ENCODE assay signal across 8 cellular contexts in genomic region chr9:96420468-96421219, GRCh38. TPM values are rescaled to one million over a fixed set of nuclear protein-coding genes. Genes with fewer than 3 reads are reported as not detected.
DNase-seq lines count a peak whose midpoint lies in the region; ATAC-seq and TF ChIP-seq lines count a peak whose summit lies in the region.

No MANE protein-coding gene starts in this region.

- H3K4me3 ChIP-seq in psoas muscle = no peak overlapping the region

- no peaks in the 10 kb centered on the region for H3K36me3 ChIP-seq in psoas muscle (ENCODE audit: insufficient read depth in 1 of 2, low read depth in 1 of 2)

- peak overlapping the region; percentile 95 for H3K27ac ChIP-seq in psoas muscle

- intact Hi-C loops in Right ventricle myocardium inferior (cut with DNase I) = no loop called here
- intact Hi-C loops in cardiac septum (cut with DNase I) = no loop called here
- intact Hi-C loops in head of caudate nucleus (cut with DNase I) = no loop called here
- intact Hi-C loops in psoas muscle (cut with DNase I) = no loop called here

- no peaks in the 10 kb centered on the region for H3K27me3 ChIP-seq in psoas muscle (ENCODE audit: insufficient read depth in 3 of 3, low read length in 2 of 3)

- DNase-seq in Right ventricle myocardium inferior (ENCODE audit: missing footprints) (no peak), cardiac septum (ENCODE audit: low spot score) (no peak), NCI-H146 treated with DMSO at 0.1 percent for 48 hours (lab: John Stamatoyannopoulos, UW; ENCODE audit: unreplicated experiment) (peak; percentile 10), head of caudate nucleus (peak in 28 of 42 donors; percentile 14 to 84 (median 50)), psoas muscle (no peak), NCI-H2107 treated with DMSO at 0.1 percent for 48 hours (lab: John Stamatoyannopoulos, UW; ENCODE audit: unreplicated experiment) (no peak)
- peak; percentile 15 for DNase-seq in activated naive CD4-positive, alpha-beta T cell treated with anti-CD3 and anti-CD28 coated beads, Interleukin-2, amount 50 U/mL, for 16 hours

- ATAC-seq in Right ventricle myocardium inferior (peak; percentile 22), psoas muscle (peak; percentile 14 to 51 (median 22)), GM21360 (IDR thresholded peaks at IDR 0.05; ENCODE audit: unreplicated experiment) (no peak)

- H3K4me1 ChIP-seq in psoas muscle = peaks cover 27% of the 10 kb centered on the region

- WGBS in psoas muscle, 3 donors = 32 to 37% (median 36%) methylated on average over 6 of the region's 6 CpGs

- H3K9me3 ChIP-seq in psoas muscle = no peaks in the 10 kb centered on the region

- TF ChIP-seq CTCF in psoas muscle (IDR thresholded peaks at IDR 0.05) = no peak

RNA-seq across cellular contexts. Expression of gene ZNF367, which starts 2.5 kb away (rescaled TPM):
- total RNA-seq in Right ventricle myocardium inferior (4.3 TPM), cardiac septum (2.1 TPM), psoas muscle (1 to 10 TPM in 2 of 4 donors, under 1 TPM in 2; 0.69 to 1.9 (median 1.2) TPM)
- 1 to 10 TPM; 1.0 to 3.3 (median 1.7) TPM for polyA plus RNA-seq in psoas muscle

RNA-seq across cellular contexts. Expression of gene HABP4, which starts 29.3 kb away (rescaled TPM):
- total RNA-seq in Right ventricle myocardium inferior (25.8 TPM), cardiac septum (29.7 TPM), psoas muscle (10 to 100 TPM in 2 of 4 donors, 1 to 10 TPM in 2; 6.4 to 14.4 (median 10.0) TPM)
- polyA plus RNA-seq in psoas muscle = 10 to 100 TPM in 1 of 3 donors, 1 to 10 TPM in 2; 8.7 to 13.6 (median 9.3) TPM

RNA-seq across cellular contexts. Expression of gene SLC35D2, which starts 37.1 kb away (rescaled TPM):
- total RNA-seq in Right ventricle myocardium inferior (14.7 TPM), cardiac septum (12.9 TPM), psoas muscle (1 to 10 TPM; 2.1 to 5.9 (median 3.1) TPM)
- polyA plus RNA-seq in psoas muscle = 1 to 10 TPM; 2.0 to 5.3 (median 2.3) TPM

Comparison
In these comparisons a context has a peak if more than half of its experiments do, and no peak if none do; other contexts are left out.
1. DNase-seq: peak in NCI-H146 treated with DMSO at 0.1 percent for 48 hours (single experiment), activated naive CD4-positive, alpha-beta T cell treated with anti-CD3 and anti-CD28 coated beads, Interleukin-2, amount 50 U/mL, for 16 hours (single experiment) and head of caudate nucleus (28 of 42); none in Right ventricle myocardium inferior (single experiment), cardiac septum (single experiment), psoas muscle (0 of 2) and NCI-H2107 treated with DMSO at 0.1 percent for 48 hours (single experiment).